In the genomic region with DNA sequence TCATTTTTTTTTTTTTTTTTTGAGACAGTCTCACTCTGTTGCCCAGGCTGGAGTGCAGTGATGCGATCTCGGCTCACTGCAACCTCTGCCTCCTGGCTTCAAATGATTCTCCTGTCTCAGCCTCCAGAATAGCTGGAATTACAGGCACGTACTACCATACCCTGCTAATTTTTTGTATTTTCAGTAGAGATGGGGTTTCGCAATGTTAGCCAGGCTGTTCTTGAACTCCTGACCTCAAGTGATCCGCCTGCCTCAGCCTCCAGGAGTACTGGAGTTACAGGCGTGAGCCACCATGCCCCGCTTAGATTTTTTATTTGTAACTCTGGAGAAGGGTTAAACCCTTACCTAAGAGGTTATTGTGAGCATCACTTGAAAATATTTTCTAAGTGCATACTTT, we compare ENCODE assay signal across 7 cellular contexts. TPM values are rescaled to one million over a fixed set of nuclear protein-coding genes. Genes with fewer than 3 reads are reported as not detected.
DNase-seq lines count a peak whose midpoint lies in the region; ATAC-seq, FAIRE-seq and TF ChIP-seq lines count a peak whose summit lies in the region.
"Not testable (repeated sequence)": the region's sequence is repeated elsewhere in the genome, so short reads cannot be mapped to it uniquely, and the experiment has no call there.

No MANE protein-coding gene starts in this region.

- not testable (repeated sequence) for H3K27ac ChIP-seq in HCT116 (ENCODE audit: low read depth, low read length); H1 (ENCODE audit: low read depth, low read length)
- H3K27ac ChIP-seq in PC-3 (ENCODE audit: low read length) (peak overlapping the region; percentile 46), ascending aorta (peak overlapping the region; percentile 60 to 90), keratinocyte (ENCODE audit: control insufficient read depth, insufficient read depth, low read length) (peak overlapping the region; percentile 29), upper lobe of left lung (peak overlapping the region; percentile 10 to 64 (median 44))

- POLR2A ChIA-PET in HCT116 (lab: Charles Lee) (interaction anchor here (1.2 kb wide), 1 partner anchor 17 kb away, joined by 5 read pairs; no protein-coding TSS in a partner anchor), PC-3 (lab: Charles Lee; ENCODE audit: unreplicated experiment) (interaction anchor here (0.7 kb wide), 1 partner anchor 69 kb away, joined by 8 read pairs; no protein-coding TSS in a partner anchor), H1 (lab: Charles Lee; ENCODE audit: partially characterized antibody) (interaction anchor here (1.4 kb wide), 1 partner anchor 18 kb away, joined by 3 read pairs; no protein-coding TSS in a partner anchor)

- not testable (repeated sequence) for H3K56ac ChIP-seq in H1 (replicated peaks; ENCODE audit: insufficient read length, low read depth, low read length)

- not testable (repeated sequence) for TF ChIP-seq CTCF in HCT116 (IDR thresholded peaks at IDR 0.05 in 2 of 3, conservative IDR thresholded peaks at IDR 0.05 in 1 of 3; ENCODE audit: borderline replicate concordance in 1 of 3, insufficient read depth in 1 of 3, low read depth in 2 of 3, low read length in 2 of 3); PC-3 (conservative IDR thresholded peaks at IDR 0.05; ENCODE audit: low read depth, low read length); ascending aorta (IDR thresholded peaks at IDR 0.05); H1 (IDR thresholded peaks at IDR 0.05; ENCODE audit: control extremely low read depth in 1 of 3, insufficient read depth in 1 of 3, low read depth in 1 of 3, low read length in 3 of 3); keratinocyte (optimal IDR thresholded peaks at IDR 0.05 in 1 of 3, IDR thresholded peaks at IDR 0.05 in 1 of 3, conservative IDR thresholded peaks at IDR 0.05 in 1 of 3; ENCODE audit: extremely low read depth in 1 of 3, insufficient read depth in 2 of 3, low read length in 3 of 3); osteocyte (IDR thresholded peaks at IDR 0.05); upper lobe of left lung (IDR thresholded peaks at IDR 0.05)

- not testable (repeated sequence) for TF ChIP-seq EP300 in H1 (IDR thresholded peaks at IDR 0.05; ENCODE audit: borderline replicate concordance in 1 of 2, low read depth in 2 of 2, low read length in 2 of 2); upper lobe of left lung (IDR thresholded peaks at IDR 0.05)

- not testable (repeated sequence) for H4K5ac ChIP-seq in H1 (ENCODE audit: insufficient read length, low read depth, low read length)

- not testable (repeated sequence) for H2AK5ac ChIP-seq in H1 (ENCODE audit: low read depth, low read length)

- not testable (repeated sequence) for H2BK15ac ChIP-seq in H1 (ENCODE audit: low read length)

- CTCF ChIA-PET in HCT116 (lab: Charles Lee) = interaction anchor here (1.3 kb wide), 1 partner anchor 20 kb away, joined by 3 read pairs; no protein-coding TSS in a partner anchor
- CTCF ChIA-PET in PC-3 (lab: Charles Lee) = interaction anchor here (0.5 to 0.7 kb wide), 3 partner anchors 39 to 101 kb away, joined by 3 to 7 read pairs (median 4); no protein-coding TSS in a partner anchor
- CTCF ChIA-PET in H1 (lab: Charles Lee; ENCODE audit: partially characterized antibody) = interaction anchor here (0.6 to 2.5 kb wide), 4 partner anchors 14 to 795 kb away, joined by 3 to 8 read pairs (median 3); no protein-coding TSS in a partner anchor

- not testable (repeated sequence) for H2BK20ac ChIP-seq in H1 (ENCODE audit: low read length)

- H3K27me3 Mint-ChIP-seq in osteocyte (ENCODE audit: unreplicated experiment) = not testable (repeated sequence)

- H3K4me1 Mint-ChIP-seq in osteocyte (ENCODE audit: unreplicated experiment) = peaks cover 63% of the 10 kb centered on the region

- not testable (repeated sequence) for H3K79me1 ChIP-seq in H1 (ENCODE audit: low read depth, low read length)

- peak overlapping the region; percentile 44 for H3K4me2 ChIP-seq in HCT116 (ENCODE audit: low read length)
- peak overlapping the region; percentile 36; the same call in 1 of the 2 replicates for H3K4me2 ChIP-seq in PC-3 (ENCODE audit: low read length)
- not testable (repeated sequence) for H3K4me2 ChIP-seq in H1 (ENCODE audit: insufficient read depth in 1 of 2, low read depth in 2 of 2, low read length in 2 of 2); keratinocyte (ENCODE audit: control insufficient read depth, extremely low read depth, insufficient read depth, low read depth, low read length)

- dilution Hi-C loops in keratinocyte (cut with MboI; ENCODE audit: extremely low pct_ligation_motif_present, low sequenced_read_pairs) = not testable (repeated sequence)

- H3K23me2 ChIP-seq in H1 (ENCODE audit: low read depth, low read length) = not testable (repeated sequence)

- not testable (repeated sequence) for H4K91ac ChIP-seq in H1 (replicated peaks; ENCODE audit: insufficient read length, low read length)

- H2AFZ ChIP-seq in HCT116 (ENCODE audit: low read depth, low read length, poor library complexity, severe bottlenecking); PC-3 (ENCODE audit: low read length); H1 (ENCODE audit: low read length); keratinocyte (ENCODE audit: control insufficient read depth, low read length): not testable (repeated sequence)

- not testable (repeated sequence) for H3K9ac ChIP-seq in HCT116 (ENCODE audit: low read length); PC-3 (ENCODE audit: low read length); H1 (replicated peaks in 1 of 4; ENCODE audit: extremely low read depth in 1 of 4, low read depth in 3 of 4, low read length in 3 of 4); keratinocyte (ENCODE audit: control insufficient read depth, extremely low read depth, insufficient read depth, low read length)

- H3K4me3 ChIP-seq in HCT116 (replicated peaks in 1 of 2; ENCODE audit: low read depth in 1 of 2, low read length in 2 of 2); PC-3 (ENCODE audit: low read length); ascending aorta; H1 (ENCODE audit: extremely low read depth in 1 of 4, insufficient read depth in 2 of 4, low read depth in 3 of 4, low read length in 4 of 4); keratinocyte (ENCODE audit: control insufficient read depth in 2 of 3, extremely low read depth in 1 of 3, insufficient read depth in 2 of 3, low read depth in 1 of 3, low read length in 3 of 3); upper lobe of left lung: not testable (repeated sequence)

- H3K4ac ChIP-seq in H1 (replicated peaks; ENCODE audit: insufficient read length, low read depth, low read length) = not testable (repeated sequence)

- H2BK12ac ChIP-seq in H1 (ENCODE audit: low read depth, low read length) = 0 out of 2 replicates have a peak overlapping the region, but pooled peaks have one; percentile 50

- RAD21 ChIA-PET in HCT116 (lab: Charles Lee; ENCODE audit: low non-redundant PET in 1 of 2, low total read pairs in 2 of 2, uncharacterized antibody in 2 of 2, unreplicated experiment in 2 of 2) = not testable (repeated sequence)

- peaks cover 62 to 71% of the 10 kb centered on the region in 2 experiments for H3K4me1 ChIP-seq in HCT116 (ENCODE audit: control insufficient read depth in 1 of 2, insufficient read depth in 2 of 2, low read length in 2 of 2)
- peaks cover 69% of the 10 kb centered on the region for H3K4me1 ChIP-seq in PC-3 (ENCODE audit: insufficient read depth, low read length)
- peaks cover 26 to 56% of the 10 kb centered on the region in 2 donors for H3K4me1 ChIP-seq in ascending aorta
- H3K4me1 ChIP-seq in H1 (replicated peaks in 1 of 4; ENCODE audit: control insufficient read depth in 3 of 4, insufficient read depth in 4 of 4, low read length in 3 of 4) = not testable (repeated sequence)
- H3K4me1 ChIP-seq in keratinocyte (ENCODE audit: control insufficient read depth, extremely low read depth, insufficient read depth, low read length) = peaks cover 54% of the 10 kb centered on the region
- H3K4me1 ChIP-seq in upper lobe of left lung = peaks cover 34 to 54% (median 40%) of the 10 kb centered on the region in 4 donors

- not testable (repeated sequence) for H3K27me3 ChIP-seq in HCT116 (ENCODE audit: insufficient read depth, low read length); PC-3 (ENCODE audit: low read length); ascending aorta; H1 (replicated peaks in 1 of 4; ENCODE audit: control insufficient read depth in 3 of 4, extremely low read depth in 1 of 4, insufficient read depth in 3 of 4, low read length in 3 of 4); keratinocyte (ENCODE audit: control insufficient read depth, extremely low read depth, insufficient read depth, low read length); upper lobe of left lung

- not testable (repeated sequence) for H3K9me1 ChIP-seq in keratinocyte (ENCODE audit: control insufficient read depth, extremely low read depth, insufficient read depth, low read length)

- FAIRE-seq in H1 (lab: Jason Lieb, UNC); keratinocyte (lab: Jason Lieb, UNC): not testable (repeated sequence)

- not testable (repeated sequence) for H2BK120ac ChIP-seq in H1 (replicated peaks; ENCODE audit: low read depth, low read length)

- H3K9me2 ChIP-seq in HCT116 (ENCODE audit: insufficient read depth); PC-3 (replicated peaks; ENCODE audit: low read length): not testable (repeated sequence)

- H4K8ac ChIP-seq in H1 (ENCODE audit: extremely low read depth, insufficient read depth, low read length) = not testable (repeated sequence)

- not testable (repeated sequence) for H3K23ac ChIP-seq in H1 (ENCODE audit: insufficient read length)

- TF ChIP-seq RAD21 in HCT116 (IDR thresholded peaks at IDR 0.05; ENCODE audit: low read depth); H1 (IDR thresholded peaks at IDR 0.05 in 1 of 2, conservative IDR thresholded peaks at IDR 0.05 in 1 of 2; ENCODE audit: low read depth in 2 of 2, low read length in 2 of 2): not testable (repeated sequence)

- H3K79me2 ChIP-seq in HCT116 (ENCODE audit: insufficient read depth, low read length); H1 (ENCODE audit: control insufficient read depth in 1 of 2, insufficient read depth in 2 of 2, low read length in 2 of 2); keratinocyte (ENCODE audit: control insufficient read depth, insufficient read depth, low read length): not testable (repeated sequence)
- H3K79me2 ChIP-seq in PC-3 (ENCODE audit: low read length) = peaks cover 17% of the 10 kb centered on the region; the same call in 1 of the 2 replicates

- WGBS in H1 (ENCODE audit: extremely low coverage in 1 of 2, insufficient coverage in 1 of 2, insufficient read length in 1 of 2, insufficient replicate concordance in 2 of 2, low coverage in 1 of 2, low lambda C conversion rate in 2 of 2, missing lambda C conversion rate in 1 of 2), 2 experiments = 95% methylated on average over 7 of the region's 7 CpGs; no CpG with 5 or more reads in 1 of the 2 experiments
- 62 to 77% methylated on average over 7 of the region's 7 CpGs for WGBS in upper lobe of left lung, 2 donors

- not testable (repeated sequence) for H3K4me3 Mint-ChIP-seq in osteocyte (ENCODE audit: unreplicated experiment)

- H3K27ac Mint-ChIP-seq in osteocyte (ENCODE audit: unreplicated experiment) = peak overlapping the region; percentile 93

- not testable (repeated sequence) for ATAC-seq in HCT116; PC-3; upper lobe of left lung (ENCODE audit: low FRiP score in 2 of 2)

- H4K20me1 ChIP-seq in HCT116 (ENCODE audit: insufficient read depth); PC-3 (ENCODE audit: low read length); H1 (replicated peaks in 1 of 2; ENCODE audit: control insufficient read depth in 1 of 2, insufficient read depth in 2 of 2, low read length in 2 of 2); keratinocyte (ENCODE audit: control insufficient read depth, extremely low read depth, insufficient read depth, low read length): not testable (repeated sequence)

- H3K14ac ChIP-seq in H1 (ENCODE audit: insufficient read length) = not testable (repeated sequence)

- not testable (repeated sequence) for TF ChIP-seq POLR2A in HCT116 (IDR thresholded peaks at IDR 0.05; ENCODE audit: borderline replicate concordance, extremely low read depth, insufficient read depth, insufficient read length); H1 (IDR thresholded peaks at IDR 0.05; ENCODE audit: control extremely low read depth in 1 of 2, low read depth in 2 of 2, low read length in 2 of 2); upper lobe of left lung (IDR thresholded peaks at IDR 0.05)

- DNase-seq in HCT116 (ENCODE audit: low read depth, low spot score); PC-3; ascending aorta (ENCODE audit: low spot score in 2 of 2); H1 (ENCODE audit: low read depth in 1 of 2, low spot score in 2 of 2); keratinocyte (ENCODE audit: low read depth, low spot score); osteocyte (ENCODE audit: extremely low spot score, unreplicated experiment); upper lobe of left lung: not testable (repeated sequence)

- H3F3A ChIP-seq in PC-3 (ENCODE audit: low read length, unreplicated experiment) = not testable (repeated sequence)

- not testable (repeated sequence) for BruUV-seq in HCT116 (replicated peaks; lab: Mats Ljungman, UMichigan); PC-3 (replicated peaks; lab: Mats Ljungman, UMichigan)

- not testable (repeated sequence) for H3K9me3 ChIP-seq in HCT116 (ENCODE audit: control insufficient read depth in 1 of 2, insufficient read depth in 1 of 2, low read depth in 1 of 2, low read length in 2 of 2); PC-3 (ENCODE audit: low read length); ascending aorta; H1 (ENCODE audit: insufficient read depth in 2 of 2, low read depth in 1 of 2, low read length in 1 of 2); keratinocyte (ENCODE audit: control insufficient read depth, low read depth, low read length); upper lobe of left lung

- H3K36me3 ChIP-seq in HCT116 (ENCODE audit: control insufficient read depth in 1 of 2, insufficient read depth in 2 of 2, low read length in 2 of 2); PC-3 (ENCODE audit: low read depth, low read length); H1 (ENCODE audit: control insufficient read depth in 2 of 4, insufficient read depth in 4 of 4, low read length in 3 of 4); keratinocyte (ENCODE audit: control insufficient read depth in 2 of 2, extremely low read depth in 1 of 2, insufficient read depth in 2 of 2, low read length in 2 of 2); upper lobe of left lung: not testable (repeated sequence)
- H3K36me3 ChIP-seq in ascending aorta = peaks cover 0 to 12% of the 10 kb centered on the region in 2 donors

- H3K36me3 Mint-ChIP-seq in osteocyte (ENCODE audit: unreplicated experiment) = not testable (repeated sequence)

- H2BK5ac ChIP-seq in H1 (ENCODE audit: low read depth, low read length) = not testable (repeated sequence)

- intact Hi-C loops in HCT116 (cut with micrococcal nuclease) = not testable (repeated sequence)
- intact Hi-C loops in PC-3 (cut with micrococcal nuclease) = loop anchor here (5.0 kb wide), 1 partner anchor 48 kb away; a partner anchor contains a TSS
- intact Hi-C loops in ascending aorta (cut with DNase I) = loop anchor here (2.0 kb wide), 1 partner anchor 23 kb away; no protein-coding TSS in a partner anchor

- H3K9me3 Mint-ChIP-seq in osteocyte (ENCODE audit: unreplicated experiment) = not testable (repeated sequence)

- H3K18ac ChIP-seq in H1 (ENCODE audit: extremely low read depth, low read length) = not testable (repeated sequence)

RNA-seq across cellular contexts. Expression of a gene that starts 24.5 kb away (rescaled TPM):
- total RNA-seq in HCT116 (2021; ENCODE audit: unreplicated experiment) = 17.7 TPM
- 15.1 and 15.3 TPM in 2 replicates for polyA plus RNA-seq in HCT116 (2012)
- 21.8 and 24.2 TPM in 2 replicates for total RNA-seq in PC-3 (2014; rRNA removed)
- total RNA-seq in ascending aorta = 181 TPM
- total RNA-seq in H1 (2021; fragmentation: NEBNext Ultra II Directional; extraction: Animal tissue kit (Norgen Biotek cat#: 25700)) = 15.3 TPM in 2 replicates
- 7.8 and 12.5 TPM in 2 replicates for polyA plus RNA-seq in H1 (2011; rRNA removed)
- 10.8 TPM for polyA plus RNA-seq in H1 (2011; cell fraction: cytosol; rRNA removed)
- 20.6 TPM for polyA plus RNA-seq in H1 (2011; cell fraction: nucleus; rRNA removed)
- 10.5 to 12.8 TPM (median 12.2 TPM) in 4 replicates for polyA plus RNA-seq in H1 (2012, experiment 1 of 2)
- 10.6 TPM for polyA plus RNA-seq in H1 (2012, experiment 2 of 2)
- 6.1 TPM for polyA plus RNA-seq in H1 (2013, experiment 1 of 2)
- 7.3 TPM for polyA plus RNA-seq in H1 (2013, experiment 2 of 2)
- polyA minus RNA-seq in H1 (2011; rRNA and poly(A)+ RNA removed) = 11.2 and 15.1 TPM in 2 replicates
- polyA minus RNA-seq in H1 (2011; cell fraction: cytosol; rRNA and poly(A)+ RNA removed) = 7.4 TPM
- 20.5 TPM for polyA minus RNA-seq in H1 (2011; cell fraction: nucleus; rRNA and poly(A)+ RNA removed)
- 5.7 to 10.8 TPM (median 7.0 TPM) in 3 replicates for polyA plus RNA-seq in keratinocyte
- polyA plus RNA-seq in keratinocyte (2011; ENCODE audit: low read depth) = 10.1 TPM
- 6.1 and 8.7 TPM in 2 replicates for polyA plus RNA-seq in keratinocyte (2011; cell fraction: cytosol; rRNA removed)
- 13.1 and 13.4 TPM in 2 replicates for polyA plus RNA-seq in keratinocyte (2011; cell fraction: nucleus; rRNA removed)
- 9.0 and 13.7 TPM in 2 replicates for polyA plus RNA-seq in keratinocyte (2012; ENCODE audit: low replicate concordance)
- 8.7 to 59.2 TPM (median 14.6 TPM) in 3 replicates for polyA minus RNA-seq in keratinocyte
- 7.5 TPM for polyA minus RNA-seq in keratinocyte (2011; cell fraction: cytosol; rRNA and poly(A)+ RNA removed)
- polyA minus RNA-seq in keratinocyte (2011; cell fraction: nucleus; rRNA and poly(A)+ RNA removed) = 13.5 TPM in 2 replicates
- 17.8 and 20.0 TPM in 2 replicates for total RNA-seq in osteocyte
- 100 to 1,000 TPM in 2 of 6 donors, 10 to 100 TPM in 4; 64.0 to 119 (median 80.0) TPM for total RNA-seq in upper lobe of left lung

RNA-seq across cellular contexts. Expression of a gene that starts 50.0 kb away (rescaled TPM):
- total RNA-seq in HCT116 (2021; ENCODE audit: unreplicated experiment) (73.9 TPM), PC-3 (2014; rRNA removed) (91.9 and 112 TPM in 2 replicates), ascending aorta (171 TPM), osteocyte (97.6 and 106 TPM in 2 replicates), upper lobe of left lung (100 to 1,000 TPM in 1 of 6 donors, 10 to 100 TPM in 5; 16.8 to 102 (median 77.5) TPM)
- polyA plus RNA-seq in HCT116 (2012) = 57.7 and 60.5 TPM in 2 replicates
- total RNA-seq in H1 (2021; fragmentation: NEBNext Ultra II Directional; extraction: Animal tissue kit (Norgen Biotek cat#: 25700)) = 74.2 and 76.2 TPM in 2 replicates
- polyA plus RNA-seq in H1 (2011; rRNA removed) (29.2 and 35.2 TPM in 2 replicates), keratinocyte (77.7 to 132 TPM (median 79.3 TPM) in 3 replicates)
- polyA plus RNA-seq in H1 (2011; cell fraction: cytosol; rRNA removed) = 45.2 TPM
- polyA plus RNA-seq in H1 (2011; cell fraction: nucleus; rRNA removed) = 32.5 TPM
- polyA plus RNA-seq in H1 (2012, experiment 1 of 2) = 34.8 to 54.7 TPM (median 42.9 TPM) in 4 replicates
- 12.4 TPM for polyA plus RNA-seq in H1 (2012, experiment 2 of 2)
- 62.6 TPM for polyA plus RNA-seq in H1 (2013, experiment 1 of 2)
- 82.9 TPM for polyA plus RNA-seq in H1 (2013, experiment 2 of 2)
- 58.1 and 81.8 TPM in 2 replicates for polyA minus RNA-seq in H1 (2011; rRNA and poly(A)+ RNA removed)
- polyA minus RNA-seq in H1 (2011; cell fraction: cytosol; rRNA and poly(A)+ RNA removed) = 49.1 TPM
- polyA minus RNA-seq in H1 (2011; cell fraction: nucleus; rRNA and poly(A)+ RNA removed) = 43.8 TPM
- 37.1 TPM for polyA plus RNA-seq in keratinocyte (2011; ENCODE audit: low read depth)
- polyA plus RNA-seq in keratinocyte (2011; cell fraction: cytosol; rRNA removed) = 47.2 and 86.9 TPM in 2 replicates
- 66.7 and 79.6 TPM in 2 replicates for polyA plus RNA-seq in keratinocyte (2011; cell fraction: nucleus; rRNA removed)
- polyA plus RNA-seq in keratinocyte (2012; ENCODE audit: low replicate concordance) = 32.9 and 72.5 TPM in 2 replicates
- 67.9 to 134 TPM (median 90.8 TPM) in 3 replicates for polyA minus RNA-seq in keratinocyte
- 61.0 TPM for polyA minus RNA-seq in keratinocyte (2011; cell fraction: cytosol; rRNA and poly(A)+ RNA removed)
- 59.9 and 90.0 TPM in 2 replicates for polyA minus RNA-seq in keratinocyte (2011; cell fraction: nucleus; rRNA and poly(A)+ RNA removed)
